In genomic region chr10:8182841-8183240, GRCh38 we compare ENCODE assay signal across 22 cellular contexts.
DNase-seq lines count a peak whose midpoint lies in the region; ATAC-seq and TF ChIP-seq lines count a peak whose summit lies in the region.
"Had no signal": no experiment of that assay in that cellular context is flagged by ENCODE, and none has a peak within 500 bp of the region (broad histone marks: within the 10 kb centered on the region; RNA-seq: fewer than 3 reads in every experiment).

No MANE protein-coding gene starts in this region.

- DNase-seq in T-helper 1 cell (no peak), GM06990 (ENCODE audit: extremely low read depth, insufficient read length) (peak; percentile 13), NCI-H748 (lab: John Stamatoyannopoulos, UW; ENCODE audit: unreplicated experiment) (no peak), hypothalamus (lab: John Stamatoyannopoulos, UW) (no peak)
- no peak for DNase-seq in naive thymus-derived CD8-positive, alpha-beta T cell
- DNase-seq: 8988T; activated CD4-positive, alpha-beta T cell treated with anti-CD3 and anti-CD28 coated beads for 1 hour; Caco-2; cortex of kidney; GM23248; left colon; NK-92 treated with Interleukin-12 subunit alpha and Interleukin-12 subunit beta, amount 100 ng/mL, for 24 hours; retina; RPMI8226 had no signal

- H3K27me3 ChIP-seq in GM06990 (replicated peaks; ENCODE audit: control insufficient read depth, insufficient read depth, low read length), result no peaks in the 10 kb centered on the region
- H3K27me3 ChIP-seq: adrenal gland, tibial nerve had no signal

- H3K4me3 Mint-ChIP-seq in T-helper 1 cell treated with Interleukin-12 subunit alpha and Interleukin-12 subunit beta and Interleukin-4 antibody, amounts not matched to agents 30 μg/mL and 1 μg/mL, for 36 hours, result peak overlapping the region; percentile 28
- H3K4me3 Mint-ChIP-seq in activated T-helper 17 cell treated with anti-CD3 and anti-CD28 coated beads, Interleukin-2, amount 50 U/mL, for 72 hours, result peak overlapping the region; percentile 68
- H3K4me3 Mint-ChIP-seq in naive thymus-derived CD8-positive, alpha-beta T cell, result peak overlapping the region in 9 of 10 donors; percentile 25 to 82 (median 48)
- H3K4me3 Mint-ChIP-seq: activated CD8-positive, alpha-beta memory T cell treated with anti-CD3 and anti-CD28 coated beads, Interleukin-2, amount 10 ng/mL, durations not matched to agents 7 days and 5 days had no signal

- H3K9me3 Mint-ChIP-seq in T-helper 1 cell treated with Interleukin-12 subunit alpha and Interleukin-12 subunit beta and Interleukin-4 antibody, amounts not matched to agents 30 μg/mL and 1 μg/mL, for 36 hours, result peaks cover under 1% of the 10 kb centered on the region
- no peaks in the 10 kb centered on the region for H3K9me3 Mint-ChIP-seq in activated T-helper 17 cell treated with anti-CD3 and anti-CD28 coated beads, Interleukin-2, amount 50 U/mL, for 72 hours
- H3K9me3 Mint-ChIP-seq in naive thymus-derived CD8-positive, alpha-beta T cell, result no peaks in the 10 kb centered on the region

- no peak for TF ChIP-seq CTCF in GM06990 (IDR thresholded peaks at IDR 0.05; ENCODE audit: insufficient read depth, low read length, poor library complexity, severe bottlenecking)

- ATAC-seq in activated T-helper 17 cell treated with anti-CD3 and anti-CD28 coated beads, Interleukin-2, amount 50 U/mL, for 72 hours (replicated peaks), result no peak
- ATAC-seq in naive thymus-derived CD8-positive, alpha-beta T cell, result no peak
- ATAC-seq in HG03139 (IDR thresholded peaks at IDR 0.05; ENCODE audit: unreplicated experiment), result no peak
- ATAC-seq: left colon, SK-N-SH treated with all-trans-retinoic acid at 6 μM for 48 hours had no signal

- peak overlapping the region; percentile 69 for H3K27ac Mint-ChIP-seq in T-helper 1 cell treated with Interleukin-12 subunit alpha and Interleukin-12 subunit beta and Interleukin-4 antibody, amounts not matched to agents 30 μg/mL and 1 μg/mL, for 36 hours
- H3K27ac Mint-ChIP-seq in activated T-helper 17 cell treated with anti-CD3 and anti-CD28 coated beads, Interleukin-2, amount 50 U/mL, for 72 hours, result no peak overlapping the region
- H3K27ac Mint-ChIP-seq in naive thymus-derived CD8-positive, alpha-beta T cell, result peak overlapping the region; percentile 47 to 94 (median 84)
- H3K27ac Mint-ChIP-seq: activated T-helper 2 cell treated with anti-CD3 and anti-CD28 coated beads, Interferon-gamma antibody, Interleukin-2, Interleukin-4, amounts not matched to agents 10 μg/mL and 5 μg/mL and 100 μg/mL, durations not matched to agents 14 hours and 24 hours and 36 hours had no signal

- H3K36me3 ChIP-seq in GM06990 (ENCODE audit: control insufficient read depth, insufficient read depth, low read length), result no peaks in the 10 kb centered on the region
- H3K36me3 ChIP-seq: adrenal gland, tibial nerve had no signal

- peaks cover 5% of the 10 kb centered on the region for H3K36me3 Mint-ChIP-seq in T-helper 1 cell treated with Interleukin-12 subunit alpha and Interleukin-12 subunit beta and Interleukin-4 antibody, amounts not matched to agents 30 μg/mL and 1 μg/mL, for 36 hours (ENCODE audit: low read depth)
- H3K36me3 Mint-ChIP-seq in activated T-helper 17 cell treated with anti-CD3 and anti-CD28 coated beads, Interleukin-2, amount 50 U/mL, for 72 hours (ENCODE audit: low read depth), result no peaks in the 10 kb centered on the region
- H3K36me3 Mint-ChIP-seq in naive thymus-derived CD8-positive, alpha-beta T cell, result no peaks in the 10 kb centered on the region
- H3K36me3 Mint-ChIP-seq: activated CD8-positive, alpha-beta memory T cell treated with anti-CD3 and anti-CD28 coated beads, Interleukin-2, amount 10 ng/mL, durations not matched to agents 7 days and 5 days had no signal

- peaks cover 22% of the 10 kb centered on the region for H3K4me1 Mint-ChIP-seq in T-helper 1 cell treated with Interleukin-12 subunit alpha and Interleukin-12 subunit beta and Interleukin-4 antibody, amounts not matched to agents 30 μg/mL and 1 μg/mL, for 36 hours (ENCODE audit: low read depth)
- H3K4me1 Mint-ChIP-seq in activated T-helper 17 cell treated with anti-CD3 and anti-CD28 coated beads, Interleukin-2, amount 50 U/mL, for 72 hours, result peaks cover 25% of the 10 kb centered on the region
- H3K4me1 Mint-ChIP-seq in naive thymus-derived CD8-positive, alpha-beta T cell, result peaks cover 15 to 41% (median 22%) of the 10 kb centered on the region in 4 donors

- POLR2A ChIA-PET in naive thymus-derived CD8-positive, alpha-beta T cell (lab: Charles Lee), result interaction anchor here (0.8 to 1.7 kb wide), 4 partner anchors 7 to 149 kb away, joined by 3 to 4 read pairs (median 3); no protein-coding TSS in a partner anchor

- H3K4me3 ChIP-seq in GM06990 (replicated peaks; ENCODE audit: low read depth, low read length), result no peak overlapping the region
- H3K4me3 ChIP-seq: adrenal gland, GM23248, tibial nerve had no signal

- H3K27me3 Mint-ChIP-seq in T-helper 1 cell treated with Interleukin-12 subunit alpha and Interleukin-12 subunit beta and Interleukin-4 antibody, amounts not matched to agents 30 μg/mL and 1 μg/mL, for 36 hours (ENCODE audit: low read depth), result peaks cover 22% of the 10 kb centered on the region
- H3K27me3 Mint-ChIP-seq in activated T-helper 17 cell treated with anti-CD3 and anti-CD28 coated beads, Interleukin-2, amount 50 U/mL, for 72 hours, result no peaks in the 10 kb centered on the region
- peaks cover 0 to 1% (median 0%) of the 10 kb centered on the region in 5 donors for H3K27me3 Mint-ChIP-seq in naive thymus-derived CD8-positive, alpha-beta T cell
- H3K27me3 Mint-ChIP-seq: activated CD8-positive, alpha-beta memory T cell treated with anti-CD3 and anti-CD28 coated beads, Interleukin-2, amount 10 ng/mL, durations not matched to agents 7 days and 5 days had no signal
